8 cellular contexts compared by ENCODE assay signal in genomic region chr11:61917357-61918109, GRCh38. TPM values are rescaled to one million over a fixed set of nuclear protein-coding genes. Genes with fewer than 3 reads are reported as not detected.
DNase-seq lines count a peak whose midpoint lies in the region; ATAC-seq lines count a peak whose summit lies in the region.

TSS of gene RAB3IL1 (minus strand) at chr11:61917566. CDS start at chr11:61917367, 199 bp downstream.

- H3K4me3 ChIP-seq in ACC112 (ENCODE audit: low read depth, low read length) = peak within 1 kb of the TSS; percentile 87

- H3K4me1 ChIP-seq in ACC112 (ENCODE audit: control insufficient read depth, insufficient read depth, low read length, unreplicated experiment) = peaks cover 1% of the 10 kb centered on the region

- peaks cover 48% of the 10 kb centered on the region for H3K27me3 Mint-ChIP-seq in activated CD4-positive, alpha-beta memory T cell treated with anti-CD3 and anti-CD28 coated beads for 36 hours
- peaks cover 49 to 83% (median 81%) of the 10 kb centered on the region in 3 donors for H3K27me3 Mint-ChIP-seq in naive B cell

- CTCF ChIA-PET in activated CD4-positive, alpha-beta memory T cell treated with anti-CD3 and anti-CD28 coated beads for 36 hours (lab: Charles Lee) = interaction anchor here (3.9 kb wide), 1 partner anchor 18 kb away, joined by 23 read pairs; no protein-coding TSS in a partner anchor

- peaks cover 9% of the 10 kb centered on the region for H3K4me1 Mint-ChIP-seq in activated CD4-positive, alpha-beta memory T cell treated with anti-CD3 and anti-CD28 coated beads for 36 hours (ENCODE audit: low read depth)
- peaks cover 13 to 29% (median 17%) of the 10 kb centered on the region in 3 donors for H3K4me1 Mint-ChIP-seq in naive B cell

- H3K4me3 Mint-ChIP-seq in activated CD4-positive, alpha-beta memory T cell treated with anti-CD3 and anti-CD28 coated beads for 36 hours = peak within 1 kb of the TSS; percentile 67
- peak within 1 kb of the TSS; percentile 36 to 88 (median 83) for H3K4me3 Mint-ChIP-seq in naive B cell

- H3K9me3 Mint-ChIP-seq in activated CD4-positive, alpha-beta memory T cell treated with anti-CD3 and anti-CD28 coated beads for 36 hours = no peaks in the 10 kb centered on the region
- no peaks in the 10 kb centered on the region for H3K9me3 Mint-ChIP-seq in naive B cell

- intact Hi-C loops in activated CD4-positive, alpha-beta memory T cell treated with anti-CD3 and anti-CD28 coated beads for 36 hours (cut with micrococcal nuclease) = no loop called here

- ATAC-seq in naive B cell (ENCODE audit: low read depth in 2 of 2) (peak; percentile 39 to 49), HG02610 (IDR thresholded peaks at IDR 0.05; ENCODE audit: unreplicated experiment) (no peak), GM19463 (IDR thresholded peaks at IDR 0.05; ENCODE audit: unreplicated experiment) (no peak)

- POLR2A ChIA-PET in activated CD4-positive, alpha-beta memory T cell treated with anti-CD3 and anti-CD28 coated beads for 36 hours (lab: Charles Lee) = no interaction called here

- peak within 1 kb of the TSS; percentile 24 for H2AFZ ChIP-seq in ACC112 (ENCODE audit: low read length, unreplicated experiment)

- H3K27ac ChIP-seq in ACC112 (ENCODE audit: low read depth, low read length) = no peak within 1 kb of the TSS

- peak; percentile 3 for DNase-seq in GM19240 (ENCODE audit: insufficient read length, low spot score)
- no peak for DNase-seq in activated CD4-positive, alpha-beta memory T cell treated with anti-CD3 and anti-CD28 coated beads for 36 hours
- peak; percentile 26 for DNase-seq in fibroblast of peridontal ligament (ENCODE audit: extremely low read depth)
- no peak for DNase-seq in naive B cell
- DNase-seq in RKO (ENCODE audit: low spot score) = no peak

- no peaks in the 10 kb centered on the region for H3K36me3 ChIP-seq in ACC112 (ENCODE audit: insufficient read depth, low read length)

- no peaks in the 10 kb centered on the region for H3K36me3 Mint-ChIP-seq in activated CD4-positive, alpha-beta memory T cell treated with anti-CD3 and anti-CD28 coated beads for 36 hours
- peaks cover 0 to 12% of the 10 kb centered on the region in 2 donors for H3K36me3 Mint-ChIP-seq in naive B cell

- no peaks in the 10 kb centered on the region for H3K79me2 ChIP-seq in ACC112 (ENCODE audit: control insufficient read depth, insufficient read depth, low read length, unreplicated experiment)

- no peak within 1 kb of the TSS for H3K27ac Mint-ChIP-seq in activated CD4-positive, alpha-beta memory T cell treated with anti-CD3 and anti-CD28 coated beads for 36 hours
- peak within 1 kb of the TSS in 2 of 6 donors; percentile 68 to 69 for H3K27ac Mint-ChIP-seq in naive B cell

- H3K27me3 ChIP-seq in ACC112 (ENCODE audit: insufficient read depth, low read length) = no peaks in the 10 kb centered on the region

RNA-seq across cellular contexts. Expression of gene RAB3IL1, which starts in this region (rescaled TPM):
- total RNA-seq in activated CD4-positive, alpha-beta memory T cell treated with anti-CD3 and anti-CD28 coated beads for 36 hours = under 1 TPM; 0.10 to 0.21 TPM
- not detected for polyA plus RNA-seq in naive B cell (ENCODE audit: low read depth in 6 of 6)

Comparison
In these comparisons a context has a peak if more than half of its experiments do, and no peak if none do; other contexts are left out.
1. Peak in ATAC-seq in naive B cell; RNA of the gene not detected or under 1 TPM.
2. DNase-seq: peak in GM19240 (single experiment) and fibroblast of peridontal ligament (single experiment); none in activated CD4-positive, alpha-beta memory T cell treated with anti-CD3 and anti-CD28 coated beads for 36 hours (single experiment), naive B cell (single experiment) and RKO (single experiment).